Comparison of ENCODE assay signal across 3 cellular contexts in genomic region chr1:172845865-172846264, GRCh38.
TF ChIP-seq lines count a peak whose summit lies in the region.

No MANE protein-coding gene starts in this region.

TF ChIP-seq in liver, 16 proteins besides CTCF, POLR2A, EP300 and RAD21:
- no peak for TF ChIP-seq FOXA2 (IDR thresholded peaks at IDR 0.05)
- no peak for TF ChIP-seq RXRA (IDR thresholded peaks at IDR 0.05)
- no peak for TF ChIP-seq ATF3 (IDR thresholded peaks at IDR 0.05)
- peak; percentile 32 for TF ChIP-seq NR2F2 (IDR thresholded peaks at IDR 0.05)

TF ChIP-seq in HepG2, 621 proteins besides CTCF, POLR2A, EP300 and RAD21:
- TF ChIP-seq ZNF616 (CRISPR knock-in tag; IDR thresholded peaks at IDR 0.05; ENCODE audit: low read depth): no peak
- TF ChIP-seq ZSCAN29 (CRISPR knock-in tag; conservative IDR thresholded peaks at IDR 0.05): no peak
- TF ChIP-seq ZNF879 (CRISPR knock-in tag; IDR thresholded peaks at IDR 0.05): no peak
- no peak for TF ChIP-seq TAF15 (IDR thresholded peaks at IDR 0.05; ENCODE audit: low read depth, low read length, poor library complexity, severe bottlenecking)
- TF ChIP-seq ZNF225 (CRISPR knock-in tag; IDR thresholded peaks at IDR 0.05): no peak
- TF ChIP-seq ZNF260 (CRISPR knock-in tag; IDR thresholded peaks at IDR 0.05; ENCODE audit: borderline replicate concordance, low read depth): no peak
- no peak for TF ChIP-seq ZNF251 (CRISPR knock-in tag; IDR thresholded peaks at IDR 0.05)
- no peak for TF ChIP-seq NFE2L1 (CRISPR knock-in tag; IDR thresholded peaks at IDR 0.05; ENCODE audit: borderline replicate concordance)
- no peak for TF ChIP-seq ZNF383 (CRISPR knock-in tag; IDR thresholded peaks at IDR 0.05; ENCODE audit: borderline replicate concordance)
- no peak for TF ChIP-seq BCLAF1 (IDR thresholded peaks at IDR 0.05)
- TF ChIP-seq ZNF3 (CRISPR knock-in tag; IDR thresholded peaks at IDR 0.05): no peak
- no peak for TF ChIP-seq HES4 (CRISPR knock-in tag; IDR thresholded peaks at IDR 0.05; ENCODE audit: borderline replicate concordance)
- TF ChIP-seq ARID3A (IDR thresholded peaks at IDR 0.05; ENCODE audit: low read depth, low read length): no peak
- no peak for TF ChIP-seq ISL2 (CRISPR knock-in tag; IDR thresholded peaks at IDR 0.05)
- no peak for TF ChIP-seq ZNF180 (CRISPR knock-in tag; IDR thresholded peaks at IDR 0.05; ENCODE audit: borderline replicate concordance, low read depth)

TF ChIP-seq in GM12878, 131 proteins besides CTCF, POLR2A, EP300 and RAD21:
- TF ChIP-seq NR2C1 (IDR thresholded peaks at IDR 0.05): peak; percentile 12; the same call in 1 of the 2 replicates
- no peak for TF ChIP-seq NBN (IDR thresholded peaks at IDR 0.05)
